9 cellular contexts compared by ENCODE assay signal in the genomic region with DNA sequence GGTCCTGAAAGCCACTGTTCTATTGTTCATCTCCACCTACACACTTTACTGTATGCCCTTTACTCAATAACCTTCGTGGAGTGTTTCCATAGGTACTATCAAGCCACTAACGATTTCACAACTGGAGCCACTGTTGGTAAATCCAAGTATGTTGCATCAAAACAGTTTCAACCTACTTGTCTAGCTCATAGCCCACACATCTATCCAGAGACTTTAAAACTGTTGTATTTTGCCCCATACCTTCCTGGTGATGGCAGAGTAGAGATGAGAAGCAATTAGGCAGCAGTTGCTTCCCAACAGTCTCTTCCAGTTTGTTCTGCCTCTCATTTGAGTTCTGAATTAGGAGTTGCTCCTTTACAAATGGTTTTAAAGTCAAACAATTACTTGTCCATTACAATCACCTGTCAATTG. TPM values are rescaled to one million over a fixed set of nuclear protein-coding genes. Genes with fewer than 3 reads are reported as not detected.
DNase-seq lines count a peak whose midpoint lies in the region; ATAC-seq and TF ChIP-seq lines count a peak whose summit lies in the region.
"Had no signal": no experiment of that assay in that cellular context is flagged by ENCODE, and none has a peak within 500 bp of the region (broad histone marks: within the 10 kb centered on the region; RNA-seq: fewer than 3 reads in every experiment).

No MANE protein-coding gene starts in this region.

- TF ChIP-seq CTCF in adrenal gland (IDR thresholded peaks at IDR 0.05) (no peak), heart right ventricle (IDR thresholded peaks at IDR 0.05) (peak in 1 of 9 donors; percentile 27), prostate gland (IDR thresholded peaks at IDR 0.05) (no peak)

- ATAC-seq in heart right ventricle (peak; percentile 26 to 63 (median 48)), HG02884 (IDR thresholded peaks at IDR 0.05; ENCODE audit: unreplicated experiment) (no peak)

- peaks cover 0 to 33% of the 10 kb centered on the region in 2 donors for H3K4me1 ChIP-seq in adrenal gland (replicated peaks in 1 of 2)
- H3K4me1 ChIP-seq in heart right ventricle = peaks cover 4 to 62% (median 34%) of the 10 kb centered on the region in 9 donors
- no peaks in the 10 kb centered on the region for H3K4me1 ChIP-seq in prostate gland (replicated peaks)

- DNase-seq in EH (ENCODE audit: low read depth) = peak; percentile 38
- peak in 1 of 7 donors; percentile 2 for DNase-seq in adrenal gland
- no peak for DNase-seq in heart right ventricle
- DNase-seq in prostate gland (ENCODE audit: low spot score) = no peak
- DNase-seq in activated CD4-positive, alpha-beta T cell treated with anti-CD3 and anti-CD28 coated beads, Interleukin-2, amount 50 U/mL, for 48 hours = no peak
- no peak for DNase-seq in NCI-H526 treated with DMSO at 0.1 percent for 48 hours (lab: John Stamatoyannopoulos, UW)
- no peak for DNase-seq in DMS153 (lab: John Stamatoyannopoulos, UW)
- DNase-seq: NCI-H69 had no signal

- H3K36me3 ChIP-seq in adrenal gland (replicated peaks in 1 of 2) (no peaks in the 10 kb centered on the region), heart right ventricle (peaks cover 0 to 16% (median 0%) of the 10 kb centered on the region in 9 donors), prostate gland (no peaks in the 10 kb centered on the region)

- TF ChIP-seq POLR2A in adrenal gland (IDR thresholded peaks at IDR 0.05) = no peak
- no peak for TF ChIP-seq POLR2A in prostate gland (IDR thresholded peaks at IDR 0.05)

- WGBS in adrenal gland, 4 donors = 5 to 27% (median 11%) methylated on average over 2 of the region's 2 CpGs
- 8 to 15% methylated on average over 2 of the region's 2 CpGs for WGBS in heart right ventricle, 2 donors
- 13% methylated on average over 2 of the region's 2 CpGs for WGBS in prostate gland

- H3K27ac ChIP-seq in adrenal gland (peak overlapping the region in 4 of 5 donors; percentile 44 to 90 (median 78)), heart right ventricle (peak overlapping the region; percentile 71 to 95 (median 86)), prostate gland (peak overlapping the region; percentile 73 to 79)

- intact Hi-C loops in adrenal gland (cut with DNase I) = no loop called here
- intact Hi-C loops in heart right ventricle (cut with DNase I) = loop anchor here in 1 of 10 donors (10.0 kb wide), 1 partner anchor 375 kb away; a partner anchor contains a TSS
- intact Hi-C loops in prostate gland (cut with DNase I) = loop anchor here (10.0 kb wide), 1 partner anchor 165 kb away; no protein-coding TSS in a partner anchor

- H3K9me3 ChIP-seq in adrenal gland (replicated peaks in 1 of 3) (no peaks in the 10 kb centered on the region), heart right ventricle (no peaks in the 10 kb centered on the region), prostate gland (no peaks in the 10 kb centered on the region)

- no peaks in the 10 kb centered on the region for H3K27me3 ChIP-seq in adrenal gland
- H3K27me3 ChIP-seq in heart right ventricle = no peaks in the 10 kb centered on the region
- H3K27me3 ChIP-seq in prostate gland (replicated peaks; ENCODE audit: insufficient read depth) = no peaks in the 10 kb centered on the region

- H3K4me3 ChIP-seq in adrenal gland (peak overlapping the region in 3 of 4 donors; percentile 35 to 86 (median 50)), heart right ventricle (peak overlapping the region; percentile 45 to 74 (median 65)), prostate gland (peak overlapping the region; percentile 36 to 38)

RNA-seq across cellular contexts. Expression of a gene that starts 0.6 kb away (rescaled TPM):
- total RNA-seq in adrenal gland (10 to 100 TPM; 20.0 to 86.2 (median 52.2) TPM), heart right ventricle (10 to 100 TPM; 13.9 to 31.5 (median 21.5) TPM), prostate gland (10 to 100 TPM; 35.3 to 81.7 TPM)
- polyA plus RNA-seq in adrenal gland (10 to 100 TPM; 12.2 to 38.5 (median 21.7) TPM), heart right ventricle (10 to 100 TPM in 1 of 2 donors, 1 to 10 TPM in 1; 4.8 to 17.6 TPM)

RNA-seq across cellular contexts. Expression of a gene that starts 8.6 kb away (rescaled TPM):
- 100 to 1,000 TPM in 2 of 8 donors, 10 to 100 TPM in 6; 49.8 to 109 (median 71.4) TPM for total RNA-seq in adrenal gland
- 10 to 100 TPM; 25.6 to 64.0 (median 47.9) TPM for polyA plus RNA-seq in adrenal gland
- total RNA-seq in heart right ventricle = 10 to 100 TPM; 20.9 to 29.8 (median 21.9) TPM
- polyA plus RNA-seq in heart right ventricle = 10 to 100 TPM; 22.2 to 24.4 TPM
- 10 to 100 TPM; 46.3 to 95.2 TPM for total RNA-seq in prostate gland
